ENCODE assay signal across 1 cellular context in genomic region chr7:155799514-155799913, GRCh38.
TF ChIP-seq lines count a peak whose summit lies in the region.

No MANE protein-coding gene starts in this region.

TF ChIP-seq in K562, 482 proteins besides CTCF, POLR2A, EP300 and RAD21:
- TF ChIP-seq MITF (IDR thresholded peaks at IDR 0.05): no peak
- no peak for TF ChIP-seq BRF1 (IDR thresholded peaks at IDR 0.05; ENCODE audit: borderline replicate concordance, extremely low read depth, insufficient read length)
- TF ChIP-seq BHLHE40 (IDR thresholded peaks at IDR 0.05; ENCODE audit: low read length): peak; percentile 59
- TF ChIP-seq ZNF124 (CRISPR knock-in tag; IDR thresholded peaks at IDR 0.05): no peak
- TF ChIP-seq, protein P1, sequence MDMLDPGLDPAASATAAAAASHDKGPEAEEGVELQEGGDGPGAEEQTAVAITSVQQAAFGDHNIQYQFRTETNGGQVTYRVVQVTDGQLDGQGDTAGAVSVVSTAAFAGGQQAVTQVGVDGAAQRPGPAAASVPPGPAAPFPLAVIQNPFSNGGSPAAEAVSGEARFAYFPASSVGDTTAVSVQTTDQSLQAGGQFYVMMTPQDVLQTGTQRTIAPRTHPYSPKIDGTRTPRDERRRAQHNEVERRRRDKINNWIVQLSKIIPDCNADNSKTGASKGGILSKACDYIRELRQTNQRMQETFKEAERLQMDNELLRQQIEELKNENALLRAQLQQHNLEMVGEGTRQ (CRISPR knock-in tag; IDR thresholded peaks at IDR 0.05): peak; percentile 51
- no peak for TF ChIP-seq ETS2 (tag; IDR thresholded peaks at IDR 0.05; ENCODE audit: borderline replicate concordance, poor library complexity, severe bottlenecking)
- peak; percentile 34 to 55; a peak in 3 of 4 replicates for TF ChIP-seq NRF1 (conservative IDR thresholded peaks at IDR 0.05 in 1 of 2, IDR thresholded peaks at IDR 0.05 in 1 of 2)
